Comparison of ENCODE assay signal across 14 cellular contexts in genomic region chr2:73838889-73839539, GRCh38. TPM values are rescaled to one million over a fixed set of nuclear protein-coding genes. Genes with fewer than 3 reads are reported as not detected.
DNase-seq lines count a peak whose midpoint lies in the region; ATAC-seq and TF ChIP-seq lines count a peak whose summit lies in the region.
"Had no signal": no experiment of that assay in that cellular context is flagged by ENCODE, and none has a peak within 500 bp of the region (broad histone marks: within the 10 kb centered on the region; RNA-seq: fewer than 3 reads in every experiment).

No MANE protein-coding gene starts in this region.

- no peak overlapping the region for H3K4me3 ChIP-seq in ascending aorta
- H3K4me3 ChIP-seq in gastrocnemius medialis, result no peak overlapping the region
- H3K4me3 ChIP-seq: spleen had no signal

- TF ChIP-seq POLR2A in gastrocnemius medialis (IDR thresholded peaks at IDR 0.05), result no peak

- H3K27ac ChIP-seq in ascending aorta (peak overlapping the region; percentile 49 to 56), gastrocnemius medialis (peak overlapping the region; percentile 26 to 62 (median 32))
- H3K27ac ChIP-seq: brain microvascular endothelial cell had no signal

- intact Hi-C loops in ascending aorta (cut with DNase I) (no loop called here), gastrocnemius medialis (cut with DNase I; ENCODE audit: low total_unique reads) (no loop called here)

- no peak for TF ChIP-seq CTCF in ascending aorta (IDR thresholded peaks at IDR 0.05)
- TF ChIP-seq CTCF in gastrocnemius medialis (IDR thresholded peaks at IDR 0.05 in 4 of 5, conservative IDR thresholded peaks at IDR 0.05 in 1 of 5), result no peak

- in situ Hi-C loops in gastrocnemius medialis (cut with MboI; ENCODE audit: low sequenced_read_pairs in 4 of 4), result loop anchor here in 1 of 4 donors (25.0 kb wide), 1 partner anchor 323 kb away; no protein-coding TSS in a partner anchor

- DNase-seq in EH (ENCODE audit: low read depth), result peak; percentile 73
- DNase-seq in ascending aorta (ENCODE audit: low spot score in 2 of 2), result no peak
- peak; percentile 42 for DNase-seq in kidney glomerular epithelial cell (lab: John Stamatoyannopoulos, UW)
- no peak for DNase-seq in gastrocnemius medialis
- DNase-seq in GM19240 (ENCODE audit: insufficient read length, low spot score), result no peak
- DNase-seq: activated CD4-positive, alpha-beta memory T cell treated with anti-CD3 and anti-CD28 coated beads, Interleukin-2, amount 10 ng/mL, durations not matched to agents 7 days and 5 days; activated effector memory CD4-positive, alpha-beta T cell treated with Interleukin-2 at 50 U/mL for 16 hours; brain microvascular endothelial cell; left cardiac atrium; NK-92 treated with Interleukin-12 subunit alpha and Interleukin-12 subunit beta, amount 100 ng/mL, for 24 hours; spleen had no signal

- H3K4me1 ChIP-seq in ascending aorta (no peaks in the 10 kb centered on the region), gastrocnemius medialis (peaks cover 28 to 41% of the 10 kb centered on the region in 2 donors)

- H3K27me3 ChIP-seq in ascending aorta (no peaks in the 10 kb centered on the region), gastrocnemius medialis (no peaks in the 10 kb centered on the region)
- H3K27me3 ChIP-seq: brain microvascular endothelial cell, spleen had no signal

- H3K9me3 ChIP-seq in ascending aorta (no peaks in the 10 kb centered on the region), gastrocnemius medialis (no peaks in the 10 kb centered on the region)
- H3K9me3 ChIP-seq: spleen had no signal

- ATAC-seq in gastrocnemius medialis (no peak), GM21515 (IDR thresholded peaks at IDR 0.05; ENCODE audit: unreplicated experiment) (no peak), GM18858 (IDR thresholded peaks at IDR 0.05; ENCODE audit: unreplicated experiment) (no peak), GM21423 (IDR thresholded peaks at IDR 0.05; ENCODE audit: unreplicated experiment) (no peak)

- H3K36me3 ChIP-seq in ascending aorta (peaks cover 0 to 13% of the 10 kb centered on the region in 2 donors), gastrocnemius medialis (peaks cover 0 to 1% of the 10 kb centered on the region in 2 donors)
- H3K36me3 ChIP-seq: brain microvascular endothelial cell had no signal

RNA-seq across cellular contexts. Expression of gene STAMBP, which starts 10.3 kb away (rescaled TPM):
- total RNA-seq in ascending aorta (36.4 TPM), gastrocnemius medialis (10 to 100 TPM; 38.0 to 85.4 (median 67.1) TPM)

RNA-seq across cellular contexts. Expression of gene ACTG2, which starts 53.8 kb away (rescaled TPM):
- total RNA-seq in ascending aorta, result 134 TPM
- total RNA-seq in gastrocnemius medialis, result 1 to 10 TPM in 3 of 4 donors, under 1 TPM in 1; 0.41 to 3.1 (median 1.9) TPM
- total RNA-seq: activated CD4-positive, alpha-beta memory T cell treated with anti-CD3 and anti-CD28 coated beads, Interleukin-2, amount 10 ng/mL, durations not matched to agents 7 days and 5 days had no signal

RNA-seq across cellular contexts. Expression of gene C2orf78, which starts 55.0 kb away (rescaled TPM):
- total RNA-seq in ascending aorta (not detected), gastrocnemius medialis (under 1 TPM in 1 of 4 donors, not detected in 3; 0.16 TPM)
- total RNA-seq: activated CD4-positive, alpha-beta memory T cell treated with anti-CD3 and anti-CD28 coated beads, Interleukin-2, amount 10 ng/mL, durations not matched to agents 7 days and 5 days; left cardiac atrium; spleen had no signal

RNA-seq across cellular contexts. Expression of gene DUSP11, which starts 59.1 kb away (rescaled TPM):
- 24.6 TPM for total RNA-seq in ascending aorta
- 10 to 100 TPM; 13.6 to 15.8 (median 14.7) TPM for total RNA-seq in gastrocnemius medialis

Comparison
In these comparisons a context has a peak if more than half of its experiments do, and no peak if none do; other contexts are left out.
1. DNase-seq: peak in EH (single experiment) and kidney glomerular epithelial cell (single experiment); none in ascending aorta (0 of 2), gastrocnemius medialis (0 of 2) and GM19240 (single experiment).
2. RNA of gene ACTG2, which starts 53.8 kb away (total RNA-seq): 134 TPM in ascending aorta (single experiment); 0.41 to 3.1 TPM in gastrocnemius medialis; every median in the first group is over 10 times any median in the second.